17 cellular contexts compared by ENCODE assay signal in the genomic region with DNA sequence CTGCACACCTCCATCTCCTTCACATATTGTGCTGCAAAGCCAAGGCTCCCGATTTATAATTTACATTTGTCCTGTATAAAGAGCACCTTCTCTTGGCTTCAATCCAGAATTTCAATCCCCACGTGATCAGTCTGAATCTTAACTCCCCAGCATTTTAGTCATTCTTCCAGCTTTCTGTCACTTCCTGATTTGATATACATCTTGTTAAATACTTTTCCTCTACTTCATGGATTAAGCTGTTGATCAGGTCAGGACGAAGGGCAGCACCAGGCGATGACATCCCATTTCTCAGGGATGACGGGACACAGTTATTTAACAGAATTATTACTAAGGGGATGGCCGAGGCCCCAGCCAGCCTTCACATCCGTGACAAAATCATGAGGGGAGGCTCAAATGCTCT.
A peak's percentile ranks its signal among the peaks of the same experiment; 100 is the strongest.
DNase-seq lines count a peak whose midpoint lies in the region; ATAC-seq lines count a peak whose summit lies in the region.
"Had no signal": no experiment of that assay in that cellular context is flagged by ENCODE, and none has a peak within 500 bp of the region (broad histone marks: within the 10 kb centered on the region; RNA-seq: fewer than 3 reads in every experiment).

No MANE protein-coding gene starts in this region.

- ATAC-seq in HG02852 (IDR thresholded peaks at IDR 0.05; ENCODE audit: unreplicated experiment): no peak

- DNase-seq in Daoy (ENCODE audit: low read depth) (peak; percentile 15), HS-5 (ENCODE audit: low read depth) (peak; percentile 46), dermis blood vessel endothelial cell (peak; percentile 27), kidney glomerular epithelial cell (lab: John Stamatoyannopoulos, UW) (peak; percentile 71), 8988T (no peak), H4 (ENCODE audit: low spot score) (no peak), NOMO-1 treated with dmso at 0.1 percent for 144 hours (lab: John Stamatoyannopoulos, UW; ENCODE audit: unreplicated experiment) (no peak)
- DNase-seq: HCEC 1CT; MG63; NCI-H1105; NCI-H1694; NCI-H2107; NCI-H2227 treated with DMSO at 0.1 percent for 48 hours; NK-92 treated with Interleukin-12 subunit alpha and Interleukin-12 subunit beta, amount 100 ng/mL, for 24 hours; OCI-M1; SJCRH30 had no signal

Comparison
In these comparisons a context has a peak if more than half of its experiments do, and no peak if none do; other contexts are left out.
1. DNase-seq: peak in Daoy (single experiment), HS-5 (single experiment), dermis blood vessel endothelial cell (single experiment) and kidney glomerular epithelial cell (single experiment); none in 8988T (single experiment), H4 (single experiment) and NOMO-1 treated with dmso at 0.1 percent for 144 hours (single experiment).